ENCODE assay signal across 26 cellular contexts in the genomic region with DNA sequence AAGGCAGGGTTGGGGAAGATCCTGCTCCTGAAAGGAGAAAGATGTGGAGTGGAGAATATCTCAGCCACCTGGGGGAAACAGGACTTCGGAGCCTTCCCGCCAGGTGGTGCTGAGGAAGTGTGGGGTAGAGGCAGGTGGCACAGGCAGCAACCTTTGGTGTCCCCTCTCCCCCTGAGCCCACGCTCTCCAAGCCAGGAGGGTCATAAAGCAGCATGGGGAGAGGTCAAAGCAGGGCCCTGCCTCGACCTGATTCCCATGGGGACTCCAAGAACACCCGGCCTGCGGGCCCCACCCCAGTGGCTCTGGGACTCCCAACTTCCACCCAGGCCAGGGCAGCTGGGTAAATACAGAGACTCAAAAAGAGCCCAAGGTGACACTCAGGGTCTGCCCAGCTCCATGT.
"Had no signal": no experiment of that assay in that cellular context is flagged by ENCODE, and none has a peak within 500 bp of the region (broad histone marks: within the 10 kb centered on the region; RNA-seq: fewer than 3 reads in every experiment).

No MANE protein-coding gene starts in this region.

- H3K4me1 ChIP-seq: left ventricle myocardium inferior, lower lobe of right lung, prostate gland, right atrium auricular region, suprapubic skin, tibial artery, upper lobe of left lung, uterus had no signal

- H3K36me3 ChIP-seq: left ventricle myocardium inferior, lower lobe of right lung, prostate gland, right atrium auricular region, suprapubic skin, tibial artery, upper lobe of left lung, uterus had no signal

- DNase-seq: cortex of kidney; effector CD4-positive, alpha-beta T cell; hypothalamus; immature natural killer cell; islet precursor cell; kidney glomerular epithelial cell; left colon; left ventricle myocardium inferior; lower lobe of right lung; mucosa of descending colon; naive B cell; stimulated activated CD4-positive, alpha-beta T cell treated with anti-CD3 and anti-CD28 coated beads, Interleukin-12 subunit alpha, Interleukin-12 subunit beta, amount 100 ng/mL, for 4 hours; stimulated activated CD4-positive, alpha-beta T cell treated with anti-CD3 and anti-CD28 coated beads, Interleukin-1b, Interleukin-23, amount 100 ng/mL, for 48 hours; stimulated activated CD4-positive, alpha-beta T cell treated with anti-CD3 and anti-CD28 coated beads, Interleukin-4, amount 100 ng/mL, for 1 hour; stimulated activated CD8-positive, alpha-beta memory T cell treated with anti-CD3 and anti-CD28 coated beads, Interleukin-4, amount 100 ng/mL, for 48 hours; stimulated activated naive CD4-positive, alpha-beta T cell; stimulated activated naive CD8-positive, alpha-beta T cell treated with anti-CD3 and anti-CD28 coated beads, Interleukin-15, amount 100 ng/mL, for 72 hours; upper lobe of left lung; uterus had no signal

- H3K27ac ChIP-seq: left ventricle myocardium inferior, lower lobe of right lung, prostate gland, right atrium auricular region, suprapubic skin, tibial artery, upper lobe of left lung, uterus had no signal

- ATAC-seq: left colon; lower lobe of right lung; mucosa of descending colon; natural killer cell treated with Interleukin-12 subunit alpha and Interleukin-12 subunit beta and Interleukin-15 and Interleukin-18, amount 100 ng/mL, for 72 hours; sciatic nerve; stimulated activated naive CD8-positive, alpha-beta T cell treated with anti-CD3 and anti-CD28 coated beads, Interleukin-15, amount 100 ng/mL, for 72 hours had no signal

- H3K9me3 ChIP-seq: left ventricle myocardium inferior, lower lobe of right lung, mucosa of descending colon, prostate gland, right atrium auricular region, suprapubic skin, tibial artery, upper lobe of left lung, uterus had no signal

- H3K4me3 ChIP-seq: left ventricle myocardium inferior, lower lobe of right lung, mucosa of descending colon, prostate gland, right atrium auricular region, smooth muscle cell, suprapubic skin, tibial artery, upper lobe of left lung, uterus had no signal

- H3K27me3 ChIP-seq: right atrium auricular region, upper lobe of left lung, uterus had no signal
